In the genomic region with DNA sequence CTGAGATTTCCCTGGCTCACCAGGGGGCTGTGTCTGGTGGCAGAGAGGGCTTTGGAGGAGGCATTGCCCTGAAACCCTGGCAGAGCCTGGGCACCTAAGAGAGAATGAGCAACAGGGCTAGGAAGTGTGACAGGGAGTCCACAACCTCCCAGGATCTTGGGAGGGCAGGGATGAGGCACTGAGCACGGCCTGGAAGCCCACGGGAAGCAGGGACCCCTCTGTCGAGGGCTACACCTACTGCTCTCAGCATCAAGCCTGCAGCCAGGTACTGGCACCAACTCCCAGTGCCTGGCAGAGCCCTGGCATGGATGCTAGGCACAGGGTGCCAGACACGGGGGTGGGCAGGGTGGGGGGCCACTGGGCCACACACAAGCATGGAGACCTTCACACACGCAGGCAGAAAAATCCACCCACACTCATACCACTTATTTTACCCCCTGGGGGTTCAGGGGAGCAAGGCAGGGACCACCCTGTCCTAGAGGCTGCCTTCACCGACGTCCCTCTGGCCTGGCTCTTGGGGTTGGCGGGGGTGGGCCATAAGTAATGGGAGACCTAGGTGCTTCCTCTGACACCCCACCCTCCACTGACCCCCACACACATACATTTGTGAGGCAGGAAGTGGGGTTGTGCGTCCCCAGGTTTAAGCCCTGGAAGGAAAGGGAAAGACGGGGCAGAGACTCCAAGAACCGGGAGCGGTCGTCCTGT, we compare ENCODE assay signal across 8 cellular contexts. TPM values are rescaled to one million over a fixed set of nuclear protein-coding genes. Genes with fewer than 3 reads are reported as not detected.
A peak's percentile ranks its signal among the peaks of the same experiment; 100 is the strongest.
DNase-seq lines count a peak whose midpoint lies in the region; ATAC-seq and TF ChIP-seq lines count a peak whose summit lies in the region.

No MANE protein-coding gene starts in this region.

- intact Hi-C loops in right lobe of liver (cut with DNase I): loop anchor here (2.0 to 10.0 kb wide), 2 partner anchors 35 to 55 kb away; a partner anchor contains a TSS
- intact Hi-C loops in testis (cut with DNase I; ENCODE audit: low total_unique reads): loop anchor here (5.0 kb wide), 1 partner anchor 37 kb away; no protein-coding TSS in a partner anchor

- no peaks in the 10 kb centered on the region for H3F3A ChIP-seq in SK-N-SH (replicated peaks; ENCODE audit: insufficient read depth)

- H3K36me3 ChIP-seq in SK-N-SH (replicated peaks in 1 of 2; ENCODE audit: control insufficient read depth in 1 of 2, insufficient read depth in 2 of 2, low read length in 1 of 2) (no peaks in the 10 kb centered on the region), right lobe of liver (no peaks in the 10 kb centered on the region), testis (ENCODE audit: low read depth, missing control alignments) (no peaks in the 10 kb centered on the region)

- no peaks in the 10 kb centered on the region for H3K9me3 Mint-ChIP-seq in activated naive CD8-positive, alpha-beta T cell treated with anti-CD3 and anti-CD28 coated beads, Interleukin-2, amount 10 ng/mL, durations not matched to agents 7 days and 5 days

- no peaks in the 10 kb centered on the region for H3K36me3 Mint-ChIP-seq in activated naive CD8-positive, alpha-beta T cell treated with anti-CD3 and anti-CD28 coated beads, Interleukin-2, amount 10 ng/mL, durations not matched to agents 7 days and 5 days

- H3K4me3 ChIP-seq in SK-N-SH (ENCODE audit: low read depth in 2 of 2, low read length in 1 of 2) (peak overlapping the region in 1 of 2 experiments; percentile 40; a peak in 1 of 4 replicates), right lobe of liver (peak overlapping the region; percentile 26 to 53 (median 51)), testis (peak overlapping the region; percentile 47 to 58)

- DNase-seq in SK-N-SH (no peak), right lobe of liver (no peak), testis (no peak), SHP77 treated with DMSO at 0.1 percent for 48 hours (lab: John Stamatoyannopoulos, UW) (no peak), nucleus accumbens (lab: John Stamatoyannopoulos, UW) (no peak), NCI-H2171 (lab: John Stamatoyannopoulos, UW) (no peak)
- DNase-seq in activated naive CD8-positive, alpha-beta T cell treated with anti-CD3 and anti-CD28 coated beads, Interleukin-2, amount 10 ng/mL, durations not matched to agents 7 days and 5 days: no peak

- peaks cover 43% of the 10 kb centered on the region for H3K27me3 Mint-ChIP-seq in activated naive CD8-positive, alpha-beta T cell treated with anti-CD3 and anti-CD28 coated beads, Interleukin-2, amount 10 ng/mL, durations not matched to agents 7 days and 5 days

- no peak for TF ChIP-seq EP300 in SK-N-SH (IDR thresholded peaks at IDR 0.05; ENCODE audit: borderline replicate concordance in 1 of 2, low read depth in 1 of 2, low read length in 1 of 2)

- TF ChIP-seq POLR2A in right lobe of liver (IDR thresholded peaks at IDR 0.05) (no peak), testis (IDR thresholded peaks at IDR 0.05) (no peak)

- H3K9me2 ChIP-seq in SK-N-SH: no peaks in the 10 kb centered on the region

- no peaks in the 10 kb centered on the region for H4K20me1 ChIP-seq in SK-N-SH (ENCODE audit: insufficient read depth)

- H3K9me3 ChIP-seq in SK-N-SH (no peaks in the 10 kb centered on the region), right lobe of liver (no peaks in the 10 kb centered on the region), testis (no peaks in the 10 kb centered on the region)

- CTCF ChIA-PET in SK-N-SH (lab: Yijun Ruan, JAX): interaction anchor here (1.2 to 5.9 kb wide), 7 partner anchors 12 to 51 kb away, joined by 4 to 76 read pairs (median 9); a partner anchor contains a TSS

- POLR2A ChIA-PET in SK-N-SH (lab: Yijun Ruan, JAX): no interaction called here
- POLR2A ChIA-PET in activated naive CD8-positive, alpha-beta T cell treated with anti-CD3 and anti-CD28 coated beads, Interleukin-2, amount 10 ng/mL, durations not matched to agents 7 days and 5 days (lab: Charles Lee): no interaction called here

- H3K4me1 ChIP-seq in SK-N-SH (ENCODE audit: control insufficient read depth in 1 of 2, insufficient read depth in 2 of 2, low read depth in 1 of 2, low read length in 1 of 2) (peaks cover 0 to 12% of the 10 kb centered on the region in 2 experiments; a peak in 1 of 4 replicates), right lobe of liver (peaks cover 0 to 34% (median 13%) of the 10 kb centered on the region in 4 donors), testis (peaks cover 27% of the 10 kb centered on the region)

- peak overlapping the region; percentile 74 for H3K4me2 ChIP-seq in SK-N-SH

- H3K27me3 ChIP-seq in SK-N-SH (ENCODE audit: insufficient read depth) (no peaks in the 10 kb centered on the region; the same call in 1 of the 2 replicates), right lobe of liver (no peaks in the 10 kb centered on the region), testis (no peaks in the 10 kb centered on the region)

- TF ChIP-seq CTCF in SK-N-SH (IDR thresholded peaks at IDR 0.05) (no peak), right lobe of liver (IDR thresholded peaks at IDR 0.05) (no peak), testis (IDR thresholded peaks at IDR 0.05) (no peak)

- H3K4me3 Mint-ChIP-seq in activated naive CD8-positive, alpha-beta T cell treated with anti-CD3 and anti-CD28 coated beads, Interleukin-2, amount 10 ng/mL, durations not matched to agents 7 days and 5 days: peak overlapping the region; percentile 77

- H3K27ac Mint-ChIP-seq in activated naive CD8-positive, alpha-beta T cell treated with anti-CD3 and anti-CD28 coated beads, Interleukin-2, amount 10 ng/mL, durations not matched to agents 7 days and 5 days: no peak overlapping the region

- no peak overlapping the region for H3K9ac ChIP-seq in SK-N-SH

- 59% methylated on average over 9 of the region's 13 CpGs for WGBS in SK-N-SH (ENCODE audit: low lambda C conversion rate)
- 0% methylated on average over 1 of the region's 13 CpGs for WGBS in right lobe of liver (ENCODE audit: insufficient coverage, low coverage, low lambda C conversion rate, missing lambda C conversion rate)
- WGBS in testis, 2 donors: 11 to 31% methylated on average over 3 to 13 of the region's 13 CpGs

- H3K79me2 ChIP-seq in SK-N-SH (ENCODE audit: insufficient read depth): no peaks in the 10 kb centered on the region

- no peak overlapping the region for H2AFZ ChIP-seq in SK-N-SH (ENCODE audit: low read depth)

- no peak for ATAC-seq in SK-N-SH treated with all-trans-retinoic acid at 6 μM for 48 hours
- ATAC-seq in activated naive CD8-positive, alpha-beta T cell treated with anti-CD3 and anti-CD28 coated beads, Interleukin-2, amount 10 ng/mL, durations not matched to agents 7 days and 5 days (ENCODE audit: low read depth): no peak
- ATAC-seq in right lobe of liver: no peak

- H3K4me1 Mint-ChIP-seq in activated naive CD8-positive, alpha-beta T cell treated with anti-CD3 and anti-CD28 coated beads, Interleukin-2, amount 10 ng/mL, durations not matched to agents 7 days and 5 days: peaks cover 7% of the 10 kb centered on the region

- TF ChIP-seq RAD21 in SK-N-SH (IDR thresholded peaks at IDR 0.05; ENCODE audit: low read length): no peak

- H3K27ac ChIP-seq in SK-N-SH (ENCODE audit: low read depth in 2 of 2, low read length in 1 of 2): no peak overlapping the region
- peak overlapping the region in 2 of 3 donors; percentile 51 to 58 for H3K27ac ChIP-seq in right lobe of liver
- no peak overlapping the region for H3K27ac ChIP-seq in testis

TF ChIP-seq in SK-N-SH, 30 proteins besides CTCF, POLR2A, EP300 and RAD21 (continues in another document):
- no peak for TF ChIP-seq JUND (IDR thresholded peaks at IDR 0.05)

TF ChIP-seq in SK-N-SH treated with all-trans-retinoic acid at 6 μM for 48 hours, 23 proteins besides CTCF, POLR2A, EP300 and RAD21 (continues in another document):
- TF ChIP-seq CSDC2 (CRISPR knock-in tag; IDR thresholded peaks at IDR 0.05): no peak

RNA-seq across cellular contexts. Expression of a gene that starts 1.0 kb away (rescaled TPM):
- polyA plus RNA-seq in SK-N-SH (2012; rRNA removed): 0.19 and 0.23 TPM in 2 replicates
- polyA plus RNA-seq in SK-N-SH (2012; cell fraction: cytosol; rRNA removed): 0.08 and 0.10 TPM in 2 replicates
- polyA plus RNA-seq in SK-N-SH (2012; cell fraction: nucleus; rRNA removed): 0.58 and 0.75 TPM in 2 replicates
- total RNA-seq in activated naive CD8-positive, alpha-beta T cell treated with anti-CD3 and anti-CD28 coated beads, Interleukin-2, amount 10 ng/mL, durations not matched to agents 7 days and 5 days: not detected
- total RNA-seq in right lobe of liver: 1 to 10 TPM; 1.3 to 2.7 (median 2.1) TPM
- 1 to 10 TPM; 4.9 to 7.7 TPM for total RNA-seq in testis
- polyA plus RNA-seq in testis (ENCODE audit: insufficient read depth, low read depth, low replicate concordance): 11.5 TPM

RNA-seq across cellular contexts. Expression of a gene that starts 13.7 kb away (rescaled TPM):
- polyA plus RNA-seq in SK-N-SH (2012; rRNA removed) (14.2 and 15.8 TPM in 2 replicates), testis (ENCODE audit: insufficient read depth, low read depth, low replicate concordance) (26.7 TPM)
- 6.2 and 10.5 TPM in 2 replicates for polyA plus RNA-seq in SK-N-SH (2012; cell fraction: cytosol; rRNA removed)
- polyA plus RNA-seq in SK-N-SH (2012; cell fraction: nucleus; rRNA removed): 39.7 and 44.1 TPM in 2 replicates
- under 1 TPM; 0.36 to 0.40 TPM for total RNA-seq in activated naive CD8-positive, alpha-beta T cell treated with anti-CD3 and anti-CD28 coated beads, Interleukin-2, amount 10 ng/mL, durations not matched to agents 7 days and 5 days
- total RNA-seq in right lobe of liver (1 to 10 TPM; 1.2 to 4.0 (median 1.8) TPM), testis (10 to 100 TPM; 62.0 to 62.7 TPM)

RNA-seq across cellular contexts. Expression of a gene that starts 36.7 kb away (rescaled TPM):
- 33.5 and 36.2 TPM in 2 replicates for polyA plus RNA-seq in SK-N-SH (2012; rRNA removed)
- polyA plus RNA-seq in SK-N-SH (2012; cell fraction: cytosol; rRNA removed): 22.8 and 30.9 TPM in 2 replicates
- polyA plus RNA-seq in SK-N-SH (2012; cell fraction: nucleus; rRNA removed): 21.8 and 23.5 TPM in 2 replicates
- total RNA-seq in activated naive CD8-positive, alpha-beta T cell treated with anti-CD3 and anti-CD28 coated beads, Interleukin-2, amount 10 ng/mL, durations not matched to agents 7 days and 5 days: not detected
- total RNA-seq in right lobe of liver: under 1 TPM in 5 of 6 experiments, not detected in 1; 0.24 to 0.65 (median 0.37) TPM
- total RNA-seq in testis: 10 to 100 TPM in 1 of 2 donors, 1 to 10 TPM in 1; 9.5 to 17.5 TPM
- polyA plus RNA-seq in testis (ENCODE audit: insufficient read depth, low read depth, low replicate concordance): 67.6 TPM

RNA-seq across cellular contexts. Expression of a gene that starts 51.0 kb away (rescaled TPM):
- 111 and 135 TPM in 2 replicates for polyA plus RNA-seq in SK-N-SH (2012; rRNA removed)
- 86.6 and 113 TPM in 2 replicates for polyA plus RNA-seq in SK-N-SH (2012; cell fraction: cytosol; rRNA removed)
- polyA plus RNA-seq in SK-N-SH (2012; cell fraction: nucleus; rRNA removed): 102 and 104 TPM in 2 replicates
- 10 to 100 TPM; 41.8 to 48.8 TPM for total RNA-seq in activated naive CD8-positive, alpha-beta T cell treated with anti-CD3 and anti-CD28 coated beads, Interleukin-2, amount 10 ng/mL, durations not matched to agents 7 days and 5 days
- 10 to 100 TPM; 33.6 to 84.6 (median 47.0) TPM for total RNA-seq in right lobe of liver
- 100 to 1,000 TPM in 1 of 2 donors, 10 to 100 TPM in 1; 95.0 to 135 TPM for total RNA-seq in testis
- polyA plus RNA-seq in testis (ENCODE audit: insufficient read depth, low read depth, low replicate concordance): 165 TPM

RNA-seq across cellular contexts. Expression of a gene that starts 53.4 kb away (rescaled TPM):
- polyA plus RNA-seq in SK-N-SH (2012; rRNA removed) (not detected in 2 replicates), testis (ENCODE audit: insufficient read depth, low read depth, low replicate concordance) (not detected)
- not detected in 2 replicates for polyA plus RNA-seq in SK-N-SH (2012; cell fraction: cytosol; rRNA removed)
- polyA plus RNA-seq in SK-N-SH (2012; cell fraction: nucleus; rRNA removed): not detected in 2 replicates
- total RNA-seq in activated naive CD8-positive, alpha-beta T cell treated with anti-CD3 and anti-CD28 coated beads, Interleukin-2, amount 10 ng/mL, durations not matched to agents 7 days and 5 days: not detected
- total RNA-seq in right lobe of liver (not detected), testis (1 to 10 TPM; 1.2 to 1.7 TPM)

Comparison
In these comparisons a context has a peak if more than half of its experiments do, and no peak if none do; other contexts are left out.
1. H3K27ac ChIP-seq: peak in right lobe of liver (2 of 3); none in SK-N-SH (0 of 2) and testis (0 of 2).
2. RNA of a gene that starts 13.7 kb away (total RNA-seq): 62.0 to 62.7 TPM in testis; 1.2 to 4.0 TPM in right lobe of liver and 0.36 to 0.40 TPM in activated naive CD8-positive, alpha-beta T cell treated with anti-CD3 and anti-CD28 coated beads, Interleukin-2, amount 10 ng/mL, durations not matched to agents 7 days and 5 days; every median in the first group is over 10 times any median in the second.
3. RNA of a gene that starts 36.7 kb away (total RNA-seq): 9.5 to 17.5 TPM in testis; 0.24 to 0.65 TPM in right lobe of liver and not detected in activated naive CD8-positive, alpha-beta T cell treated with anti-CD3 and anti-CD28 coated beads, Interleukin-2, amount 10 ng/mL, durations not matched to agents 7 days and 5 days; every median in the first group is over 4 times any median in the second.